In the genomic region with DNA sequence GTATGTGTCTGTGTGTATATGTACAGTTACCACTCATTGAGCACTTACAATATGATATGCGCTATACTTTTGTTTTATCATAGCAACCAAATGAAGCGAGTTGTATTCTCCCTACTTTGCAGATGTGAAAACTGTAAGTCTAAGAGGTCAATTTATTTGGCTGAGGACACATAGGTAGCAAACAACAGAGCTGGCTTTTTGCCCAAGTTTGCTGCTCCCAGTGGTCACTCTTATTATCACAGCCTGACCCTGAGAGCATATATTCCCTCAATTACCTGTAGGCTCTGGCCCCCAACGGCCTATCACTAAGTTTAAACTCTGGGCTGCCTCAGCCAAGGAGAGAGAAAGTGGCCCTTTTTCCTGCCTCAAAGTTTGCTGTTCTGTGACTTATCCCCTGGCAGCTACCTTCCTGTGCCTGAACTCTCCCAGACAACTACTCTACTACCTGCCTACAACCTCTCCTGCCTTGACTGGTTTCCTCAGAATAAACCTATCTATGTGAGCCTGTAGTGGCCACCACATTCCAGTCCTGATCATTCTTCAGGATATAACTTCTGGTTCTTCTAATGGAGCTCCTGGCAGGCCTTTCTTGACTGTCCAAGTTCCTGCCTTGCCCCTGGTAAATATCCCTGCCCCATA, we compare ENCODE assay signal across 8 cellular contexts.
DNase-seq lines count a peak whose midpoint lies in the region; ATAC-seq, FAIRE-seq and TF ChIP-seq lines count a peak whose summit lies in the region.

No MANE protein-coding gene starts in this region.

- TF ChIP-seq CTCF in OCI-LY7 (conservative IDR thresholded peaks at IDR 0.05; ENCODE audit: low read length) (peak; percentile 71), fibroblast of villous mesenchyme (IDR thresholded peaks at IDR 0.05; ENCODE audit: insufficient read depth, low read depth, low read length) (peak; percentile 46), upper lobe of left lung (IDR thresholded peaks at IDR 0.05) (peak in 4 of 6 experiments; percentile 5 to 33 (median 25))

- DNase-seq in DMS 273 treated with DMSO at 0.1 percent for 48 hours (lab: John Stamatoyannopoulos, UW), result peak; percentile 7
- peak; percentile 26 for DNase-seq in GM19239 (ENCODE audit: insufficient read length, low spot score)
- DNase-seq in OCI-LY7 (ENCODE audit: low spot score), result peak; percentile 9
- DNase-seq in fibroblast of villous mesenchyme (ENCODE audit: low read depth), result peak; percentile 10
- DNase-seq in upper lobe of left lung, result no peak
- DNase-seq in activated CD4-positive, CD25-positive, alpha-beta regulatory T cell (lab: John Stamatoyannopoulos, UW), result no peak
- DNase-seq in activated CD8-positive, alpha-beta memory T cell treated with anti-CD3 and anti-CD28 coated beads, Interleukin-2, amount 10 ng/mL, durations not matched to agents 7 days and 5 days, result no peak

- intact Hi-C loops in OCI-LY7 (cut with micrococcal nuclease; ENCODE audit: unreplicated experiment), result no loop called here

- 66 to 72% methylated on average over 3 of the region's 3 CpGs for WGBS in upper lobe of left lung, 2 donors

- H3K4me1 ChIP-seq in OCI-LY7 (ENCODE audit: insufficient read depth, low read length, poor library complexity, severe bottlenecking) (no peaks in the 10 kb centered on the region), upper lobe of left lung (no peaks in the 10 kb centered on the region)

- H3K27me3 Mint-ChIP-seq in activated CD8-positive, alpha-beta memory T cell treated with anti-CD3 and anti-CD28 coated beads, Interleukin-2, amount 10 ng/mL, durations not matched to agents 7 days and 5 days, result no peaks in the 10 kb centered on the region

- no peak for TF ChIP-seq POLR2A in upper lobe of left lung (IDR thresholded peaks at IDR 0.05)

- no peak overlapping the region for H3K27ac Mint-ChIP-seq in activated CD8-positive, alpha-beta memory T cell treated with anti-CD3 and anti-CD28 coated beads, Interleukin-2, amount 10 ng/mL, durations not matched to agents 7 days and 5 days

- no peaks in the 10 kb centered on the region for H3K27me3 ChIP-seq in upper lobe of left lung

- H2AFZ ChIP-seq in OCI-LY7 (ENCODE audit: low read length), result no peak overlapping the region

- H3K36me3 ChIP-seq in OCI-LY7 (ENCODE audit: insufficient read depth, low read length), result no peaks in the 10 kb centered on the region
- no peaks in the 10 kb centered on the region for H3K36me3 ChIP-seq in upper lobe of left lung

- no peaks in the 10 kb centered on the region for H3K36me3 Mint-ChIP-seq in activated CD8-positive, alpha-beta memory T cell treated with anti-CD3 and anti-CD28 coated beads, Interleukin-2, amount 10 ng/mL, durations not matched to agents 7 days and 5 days

- ATAC-seq in HG03066 (IDR thresholded peaks at IDR 0.05; ENCODE audit: low read depth, unreplicated experiment) (peak; percentile 87), upper lobe of left lung (ENCODE audit: low FRiP score in 2 of 2) (no peak)
- no peak for ATAC-seq in activated CD8-positive, alpha-beta memory T cell treated with anti-CD3 and anti-CD28 coated beads, Interleukin-2, amount 10 ng/mL, durations not matched to agents 7 days and 5 days

- peak; percentile 76 for FAIRE-seq in GM19239 (lab: Jason Lieb, UNC)

- CTCF ChIA-PET in OCI-LY7 (lab: Charles Lee; ENCODE audit: unreplicated experiment), result no interaction called here
- CTCF ChIA-PET in activated CD8-positive, alpha-beta memory T cell treated with anti-CD3 and anti-CD28 coated beads, Interleukin-2, amount 10 ng/mL, durations not matched to agents 7 days and 5 days (lab: Charles Lee), result no interaction called here

- TF ChIP-seq EP300 in upper lobe of left lung (IDR thresholded peaks at IDR 0.05), result no peak

- no peaks in the 10 kb centered on the region for H4K20me1 ChIP-seq in OCI-LY7 (ENCODE audit: insufficient read depth, low read length)

- H3K4me3 Mint-ChIP-seq in activated CD8-positive, alpha-beta memory T cell treated with anti-CD3 and anti-CD28 coated beads, Interleukin-2, amount 10 ng/mL, durations not matched to agents 7 days and 5 days, result no peak overlapping the region

- no peaks in the 10 kb centered on the region for H3K9me3 ChIP-seq in OCI-LY7 (ENCODE audit: low read length)
- no peaks in the 10 kb centered on the region for H3K9me3 ChIP-seq in upper lobe of left lung

- no peaks in the 10 kb centered on the region for H3K4me1 Mint-ChIP-seq in activated CD8-positive, alpha-beta memory T cell treated with anti-CD3 and anti-CD28 coated beads, Interleukin-2, amount 10 ng/mL, durations not matched to agents 7 days and 5 days

- no peaks in the 10 kb centered on the region for H3K79me2 ChIP-seq in OCI-LY7 (ENCODE audit: insufficient read depth, low read depth, low read length)

- no peaks in the 10 kb centered on the region for H3K9me2 ChIP-seq in OCI-LY7 (ENCODE audit: insufficient read depth, low read length)

- no TSS peak for BruUV-seq in OCI-LY7 (replicated peaks; lab: Mats Ljungman, UMichigan)

- no peak overlapping the region for H3K4me2 ChIP-seq in OCI-LY7 (ENCODE audit: low read length)

- H3K4me3 ChIP-seq in OCI-LY7 (ENCODE audit: low read depth, low read length, poor library complexity, severe bottlenecking), result no peak overlapping the region
- H3K4me3 ChIP-seq in fibroblast of villous mesenchyme (ENCODE audit: low read depth, low read length), result no peak overlapping the region
- H3K4me3 ChIP-seq in upper lobe of left lung, result no peak overlapping the region

- H3K9me3 Mint-ChIP-seq in activated CD8-positive, alpha-beta memory T cell treated with anti-CD3 and anti-CD28 coated beads, Interleukin-2, amount 10 ng/mL, durations not matched to agents 7 days and 5 days (ENCODE audit: low read depth), result no peaks in the 10 kb centered on the region

- POLR2A ChIA-PET in OCI-LY7 (lab: Charles Lee), result interaction anchor here (1.3 kb wide), 1 partner anchor 9 kb away, joined by 9 read pairs; no protein-coding TSS in a partner anchor

- H3K27ac ChIP-seq in OCI-LY7 (ENCODE audit: low read depth, low read length, poor library complexity, severe bottlenecking) (no peak overlapping the region), upper lobe of left lung (no peak overlapping the region)

Comparison
In these comparisons a context has a peak if more than half of its experiments do, and no peak if none do; other contexts are left out.
1. DNase-seq: peak in DMS 273 treated with DMSO at 0.1 percent for 48 hours (single experiment), GM19239 (single experiment), OCI-LY7 (single experiment) and fibroblast of villous mesenchyme (single experiment); none in upper lobe of left lung (0 of 2), activated CD4-positive, CD25-positive, alpha-beta regulatory T cell (0 of 4) and activated CD8-positive, alpha-beta memory T cell treated with anti-CD3 and anti-CD28 coated beads, Interleukin-2, amount 10 ng/mL, durations not matched to agents 7 days and 5 days (single experiment).
2. Peak in every context shown above with its lines, with median percentiles within 50 percentile points of each other: CTCF ChIP-seq.